In genomic region chr3:192042116-192042515, GRCh38 we compare ENCODE assay signal across 1 cellular context.
TF ChIP-seq lines count a peak whose summit lies in the region.

No MANE protein-coding gene starts in this region.

TF ChIP-seq in GM12878, 131 proteins besides CTCF, POLR2A, EP300 and RAD21 (continued from another document and continues in another):
- no peak for TF ChIP-seq E2F8 (IDR thresholded peaks at IDR 0.05; ENCODE audit: low read depth, partially characterized antibody)
- peak; percentile 62; the same call in 1 of the 2 replicates for TF ChIP-seq SMARCA5 (IDR thresholded peaks at IDR 0.05)
- TF ChIP-seq, protein P1, sequence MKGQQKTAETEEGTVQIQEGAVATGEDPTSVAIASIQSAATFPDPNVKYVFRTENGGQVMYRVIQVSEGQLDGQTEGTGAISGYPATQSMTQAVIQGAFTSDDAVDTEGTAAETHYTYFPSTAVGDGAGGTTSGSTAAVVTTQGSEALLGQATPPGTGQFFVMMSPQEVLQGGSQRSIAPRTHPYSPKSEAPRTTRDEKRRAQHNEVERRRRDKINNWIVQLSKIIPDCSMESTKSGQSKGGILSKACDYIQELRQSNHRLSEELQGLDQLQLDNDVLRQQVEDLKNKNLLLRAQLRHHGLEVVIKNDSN (IDR thresholded peaks at IDR 0.05; ENCODE audit: borderline replicate concordance, extremely low read length, insufficient read depth, low read depth, low read length): no peak
- TF ChIP-seq, protein P2, sequence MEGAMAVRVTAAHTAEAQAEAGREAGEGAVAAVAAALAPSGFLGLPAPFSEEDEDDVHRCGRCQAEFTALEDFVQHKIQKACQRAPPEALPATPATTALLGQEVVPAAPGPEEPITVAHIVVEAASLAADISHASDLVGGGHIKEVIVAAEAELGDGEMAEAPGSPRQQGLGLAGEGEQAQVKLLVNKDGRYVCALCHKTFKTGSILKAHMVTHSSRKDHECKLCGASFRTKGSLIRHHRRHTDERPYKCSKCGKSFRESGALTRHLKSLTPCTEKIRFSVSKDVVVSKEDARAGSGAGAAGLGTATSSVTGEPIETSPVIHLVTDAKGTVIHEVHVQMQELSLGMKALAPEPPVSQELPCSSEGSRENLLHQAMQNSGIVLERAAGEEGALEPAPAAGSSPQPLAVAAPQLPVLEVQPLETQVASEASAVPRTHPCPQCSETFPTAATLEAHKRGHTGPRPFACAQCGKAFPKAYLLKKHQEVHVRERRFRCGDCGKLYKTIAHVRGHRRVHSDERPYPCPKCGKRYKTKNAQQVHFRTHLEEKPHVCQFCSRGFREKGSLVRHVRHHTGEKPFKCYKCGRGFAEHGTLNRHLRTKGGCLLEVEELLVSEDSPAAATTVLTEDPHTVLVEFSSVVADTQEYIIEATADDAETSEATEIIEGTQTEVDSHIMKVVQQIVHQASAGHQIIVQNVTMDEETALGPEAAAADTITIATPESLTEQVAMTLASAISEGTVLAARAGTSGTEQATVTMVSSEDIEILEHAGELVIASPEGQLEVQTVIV (IDR thresholded peaks at IDR 0.05; ENCODE audit: borderline replicate concordance, partially characterized antibody): no peak
- TF ChIP-seq MLLT1 (IDR thresholded peaks at IDR 0.05): no peak
- TF ChIP-seq SKIL (IDR thresholded peaks at IDR 0.05; ENCODE audit: low read depth, poor library complexity, severe bottlenecking): peak; percentile 78
- TF ChIP-seq KDM1A (IDR thresholded peaks at IDR 0.05; ENCODE audit: borderline replicate concordance): no peak
- TF ChIP-seq ATF7 (IDR thresholded peaks at IDR 0.05; ENCODE audit: low read depth): peak; percentile 76
- peak; percentile 26; the same call in 1 of the 2 replicates for TF ChIP-seq NBN (IDR thresholded peaks at IDR 0.05)
- peak; percentile 89 to 94 for TF ChIP-seq IKZF2 (IDR thresholded peaks at IDR 0.05)
- no peak for TF ChIP-seq SUPT20H (IDR thresholded peaks at IDR 0.05; ENCODE audit: borderline replicate concordance, control insufficient read depth, low read depth, low read length)
- TF ChIP-seq, protein P3, sequence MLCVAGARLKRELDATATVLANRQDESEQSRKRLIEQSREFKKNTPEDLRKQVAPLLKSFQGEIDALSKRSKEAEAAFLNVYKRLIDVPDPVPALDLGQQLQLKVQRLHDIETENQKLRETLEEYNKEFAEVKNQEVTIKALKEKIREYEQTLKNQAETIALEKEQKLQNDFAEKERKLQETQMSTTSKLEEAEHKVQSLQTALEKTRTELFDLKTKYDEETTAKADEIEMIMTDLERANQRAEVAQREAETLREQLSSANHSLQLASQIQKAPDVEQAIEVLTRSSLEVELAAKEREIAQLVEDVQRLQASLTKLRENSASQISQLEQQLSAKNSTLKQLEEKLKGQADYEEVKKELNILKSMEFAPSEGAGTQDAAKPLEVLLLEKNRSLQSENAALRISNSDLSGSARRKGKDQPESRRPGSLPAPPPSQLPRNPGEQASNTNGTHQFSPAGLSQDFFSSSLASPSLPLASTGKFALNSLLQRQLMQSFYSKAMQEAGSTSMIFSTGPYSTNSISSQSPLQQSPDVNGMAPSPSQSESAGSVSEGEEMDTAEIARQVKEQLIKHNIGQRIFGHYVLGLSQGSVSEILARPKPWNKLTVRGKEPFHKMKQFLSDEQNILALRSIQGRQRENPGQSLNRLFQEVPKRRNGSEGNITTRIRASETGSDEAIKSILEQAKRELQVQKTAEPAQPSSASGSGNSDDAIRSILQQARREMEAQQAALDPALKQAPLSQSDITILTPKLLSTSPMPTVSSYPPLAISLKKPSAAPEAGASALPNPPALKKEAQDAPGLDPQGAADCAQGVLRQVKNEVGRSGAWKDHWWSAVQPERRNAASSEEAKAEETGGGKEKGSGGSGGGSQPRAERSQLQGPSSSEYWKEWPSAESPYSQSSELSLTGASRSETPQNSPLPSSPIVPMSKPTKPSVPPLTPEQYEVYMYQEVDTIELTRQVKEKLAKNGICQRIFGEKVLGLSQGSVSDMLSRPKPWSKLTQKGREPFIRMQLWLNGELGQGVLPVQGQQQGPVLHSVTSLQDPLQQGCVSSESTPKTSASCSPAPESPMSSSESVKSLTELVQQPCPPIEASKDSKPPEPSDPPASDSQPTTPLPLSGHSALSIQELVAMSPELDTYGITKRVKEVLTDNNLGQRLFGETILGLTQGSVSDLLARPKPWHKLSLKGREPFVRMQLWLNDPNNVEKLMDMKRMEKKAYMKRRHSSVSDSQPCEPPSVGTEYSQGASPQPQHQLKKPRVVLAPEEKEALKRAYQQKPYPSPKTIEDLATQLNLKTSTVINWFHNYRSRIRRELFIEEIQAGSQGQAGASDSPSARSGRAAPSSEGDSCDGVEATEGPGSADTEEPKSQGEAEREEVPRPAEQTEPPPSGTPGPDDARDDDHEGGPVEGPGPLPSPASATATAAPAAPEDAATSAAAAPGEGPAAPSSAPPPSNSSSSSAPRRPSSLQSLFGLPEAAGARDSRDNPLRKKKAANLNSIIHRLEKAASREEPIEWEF (IDR thresholded peaks at IDR 0.05; ENCODE audit: insufficient replicate concordance, low read depth, low read length): no peak
- peak; percentile 91 for TF ChIP-seq MEF2B (IDR thresholded peaks at IDR 0.05; ENCODE audit: partially characterized antibody, poor library complexity, severe bottlenecking)
- no peak for TF ChIP-seq EZH2 (IDR thresholded peaks at IDR 0.05; ENCODE audit: borderline replicate concordance, control insufficient read depth, low read depth, low read length)
- no peak for TF ChIP-seq ETV6 (conservative IDR thresholded peaks at IDR 0.05 in 1 of 2, IDR thresholded peaks at IDR 0.05 in 1 of 2; ENCODE audit: borderline replicate concordance in 1 of 2, low read depth in 1 of 2)
- no peak for TF ChIP-seq CBFB (IDR thresholded peaks at IDR 0.05; ENCODE audit: low read depth)
- TF ChIP-seq, protein P4, sequence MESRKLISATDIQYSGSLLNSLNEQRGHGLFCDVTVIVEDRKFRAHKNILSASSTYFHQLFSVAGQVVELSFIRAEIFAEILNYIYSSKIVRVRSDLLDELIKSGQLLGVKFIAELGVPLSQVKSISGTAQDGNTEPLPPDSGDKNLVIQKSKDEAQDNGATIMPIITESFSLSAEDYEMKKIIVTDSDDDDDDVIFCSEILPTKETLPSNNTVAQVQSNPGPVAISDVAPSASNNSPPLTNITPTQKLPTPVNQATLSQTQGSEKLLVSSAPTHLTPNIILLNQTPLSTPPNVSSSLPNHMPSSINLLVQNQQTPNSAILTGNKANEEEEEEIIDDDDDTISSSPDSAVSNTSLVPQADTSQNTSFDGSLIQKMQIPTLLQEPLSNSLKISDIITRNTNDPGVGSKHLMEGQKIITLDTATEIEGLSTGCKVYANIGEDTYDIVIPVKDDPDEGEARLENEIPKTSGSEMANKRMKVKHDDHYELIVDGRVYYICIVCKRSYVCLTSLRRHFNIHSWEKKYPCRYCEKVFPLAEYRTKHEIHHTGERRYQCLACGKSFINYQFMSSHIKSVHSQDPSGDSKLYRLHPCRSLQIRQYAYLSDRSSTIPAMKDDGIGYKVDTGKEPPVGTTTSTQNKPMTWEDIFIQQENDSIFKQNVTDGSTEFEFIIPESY (IDR thresholded peaks at IDR 0.05): no peak
- peak; percentile 97 for TF ChIP-seq MEF2A (IDR thresholded peaks at IDR 0.05; ENCODE audit: insufficient read depth, low read depth, low read length)
- TF ChIP-seq GATAD2B (conservative IDR thresholded peaks at IDR 0.05; ENCODE audit: low read depth): no peak
- peak; percentile 71 for TF ChIP-seq ZNF24 (IDR thresholded peaks at IDR 0.05)
- TF ChIP-seq NFXL1 (IDR thresholded peaks at IDR 0.05; ENCODE audit: borderline replicate concordance): no peak
- TF ChIP-seq MTA2 (IDR thresholded peaks at IDR 0.05; ENCODE audit: low read depth): peak; percentile 87
- TF ChIP-seq CREM (IDR thresholded peaks at IDR 0.05; ENCODE audit: low read depth): peak; percentile 55; the same call in 1 of the 2 replicates
- no peak for TF ChIP-seq RCOR1 (conservative IDR thresholded peaks at IDR 0.05; ENCODE audit: low read depth, low read length)
- no peak for TF ChIP-seq MYB (IDR thresholded peaks at IDR 0.05; ENCODE audit: borderline replicate concordance, low read depth, low read length)
- TF ChIP-seq REST (IDR thresholded peaks at IDR 0.05; ENCODE audit: low read depth, low read length): no peak
- TF ChIP-seq, protein P5, sequence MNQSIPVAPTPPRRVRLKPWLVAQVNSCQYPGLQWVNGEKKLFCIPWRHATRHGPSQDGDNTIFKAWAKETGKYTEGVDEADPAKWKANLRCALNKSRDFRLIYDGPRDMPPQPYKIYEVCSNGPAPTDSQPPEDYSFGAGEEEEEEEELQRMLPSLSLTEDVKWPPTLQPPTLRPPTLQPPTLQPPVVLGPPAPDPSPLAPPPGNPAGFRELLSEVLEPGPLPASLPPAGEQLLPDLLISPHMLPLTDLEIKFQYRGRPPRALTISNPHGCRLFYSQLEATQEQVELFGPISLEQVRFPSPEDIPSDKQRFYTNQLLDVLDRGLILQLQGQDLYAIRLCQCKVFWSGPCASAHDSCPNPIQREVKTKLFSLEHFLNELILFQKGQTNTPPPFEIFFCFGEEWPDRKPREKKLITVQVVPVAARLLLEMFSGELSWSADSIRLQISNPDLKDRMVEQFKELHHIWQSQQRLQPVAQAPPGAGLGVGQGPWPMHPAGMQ (IDR thresholded peaks at IDR 0.05; ENCODE audit: borderline replicate concordance): no peak
- TF ChIP-seq ZZZ3 (IDR thresholded peaks at IDR 0.05; ENCODE audit: control insufficient read depth, insufficient read length, low read depth): no peak
- no peak for TF ChIP-seq EGR1 (IDR thresholded peaks at IDR 0.05; ENCODE audit: borderline replicate concordance in 1 of 2, low read depth in 2 of 2, low read length in 2 of 2)
- no peak for TF ChIP-seq NRF1 (conservative IDR thresholded peaks at IDR 0.05; ENCODE audit: low read depth, low read length)
- TF ChIP-seq MXI1 (IDR thresholded peaks at IDR 0.05; ENCODE audit: low read depth, low read length): no peak
- peak; percentile 48; the same call in 1 of the 2 replicates for TF ChIP-seq CBX5 (IDR thresholded peaks at IDR 0.05; ENCODE audit: low read depth)
- no peak for TF ChIP-seq CBX3 (IDR thresholded peaks at IDR 0.05; ENCODE audit: borderline replicate concordance, low read depth)
